In the genomic region with DNA sequence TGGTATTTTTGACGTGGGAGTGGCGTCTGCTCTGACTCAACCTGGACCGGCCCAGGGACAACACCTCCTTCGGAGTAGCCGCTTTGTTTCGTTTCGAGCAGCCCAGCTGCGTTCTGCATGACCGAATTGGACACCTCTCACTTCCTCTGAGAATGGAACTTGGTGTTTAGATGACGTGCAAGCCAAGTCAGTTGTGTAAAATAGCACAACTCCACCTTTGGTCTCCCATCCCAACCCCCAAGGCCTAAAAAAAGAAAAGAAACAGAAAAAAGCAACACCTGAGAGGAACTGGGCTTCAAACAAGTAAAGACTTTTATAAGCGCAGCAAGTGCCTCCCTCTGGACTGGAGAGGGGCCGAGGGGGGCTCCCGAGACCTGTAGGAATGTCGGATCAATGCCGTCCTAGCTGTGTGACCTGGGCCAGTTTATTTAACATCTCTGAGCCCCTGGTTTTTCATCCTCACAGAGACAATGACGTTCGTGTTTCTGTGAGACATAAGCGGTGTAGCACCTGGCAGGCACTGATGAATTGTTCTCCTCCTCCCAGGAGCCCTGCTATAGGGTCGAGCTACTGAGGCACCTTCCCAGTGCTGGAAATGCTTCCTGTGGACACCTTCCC, we compare ENCODE assay signal across 1 cellular context.
A peak's percentile ranks its signal among the peaks of the same experiment; 100 is the strongest.
TF ChIP-seq lines count a peak whose summit lies in the region.

No MANE protein-coding gene starts in this region.

TF ChIP-seq in HCT116, 20 proteins besides CTCF, POLR2A, EP300 and RAD21 (continued from another document):
- TF ChIP-seq, protein P1, sequence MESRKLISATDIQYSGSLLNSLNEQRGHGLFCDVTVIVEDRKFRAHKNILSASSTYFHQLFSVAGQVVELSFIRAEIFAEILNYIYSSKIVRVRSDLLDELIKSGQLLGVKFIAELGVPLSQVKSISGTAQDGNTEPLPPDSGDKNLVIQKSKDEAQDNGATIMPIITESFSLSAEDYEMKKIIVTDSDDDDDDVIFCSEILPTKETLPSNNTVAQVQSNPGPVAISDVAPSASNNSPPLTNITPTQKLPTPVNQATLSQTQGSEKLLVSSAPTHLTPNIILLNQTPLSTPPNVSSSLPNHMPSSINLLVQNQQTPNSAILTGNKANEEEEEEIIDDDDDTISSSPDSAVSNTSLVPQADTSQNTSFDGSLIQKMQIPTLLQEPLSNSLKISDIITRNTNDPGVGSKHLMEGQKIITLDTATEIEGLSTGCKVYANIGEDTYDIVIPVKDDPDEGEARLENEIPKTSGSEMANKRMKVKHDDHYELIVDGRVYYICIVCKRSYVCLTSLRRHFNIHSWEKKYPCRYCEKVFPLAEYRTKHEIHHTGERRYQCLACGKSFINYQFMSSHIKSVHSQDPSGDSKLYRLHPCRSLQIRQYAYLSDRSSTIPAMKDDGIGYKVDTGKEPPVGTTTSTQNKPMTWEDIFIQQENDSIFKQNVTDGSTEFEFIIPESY (IDR thresholded peaks at IDR 0.05; ENCODE audit: extremely low read depth, insufficient replicate concordance, low read length), result peak; percentile 25
- TF ChIP-seq EZH2phosphoT487 (IDR thresholded peaks at IDR 0.05; ENCODE audit: borderline replicate concordance), result no peak
- peak; percentile 55; the same call in 1 of the 2 replicates for TF ChIP-seq POLR2AphosphoS5 (IDR thresholded peaks at IDR 0.05; ENCODE audit: low read depth, low read length)
